Comparison of ENCODE assay signal across 19 cellular contexts in the genomic region with DNA sequence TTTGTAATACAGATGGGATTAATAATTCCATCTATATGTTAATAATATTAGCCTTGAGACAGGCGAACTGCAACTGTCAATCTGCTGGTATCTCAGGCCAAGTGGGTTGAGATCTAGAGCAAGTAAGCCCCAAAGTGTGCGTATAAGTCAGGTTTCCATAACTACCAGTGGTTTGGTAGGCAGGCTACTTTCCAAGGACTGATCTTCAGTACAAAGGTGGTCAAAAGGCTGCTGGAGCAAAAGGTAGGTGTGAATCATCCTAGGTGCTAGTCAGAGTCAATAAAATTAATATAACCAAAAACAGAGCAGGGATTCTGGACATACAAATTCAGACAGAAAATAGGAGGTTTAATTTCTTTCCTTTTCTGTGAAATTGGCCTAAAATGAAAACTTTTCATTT.
"Had no signal": no experiment of that assay in that cellular context is flagged by ENCODE, and none has a peak within 500 bp of the region (broad histone marks: within the 10 kb centered on the region; RNA-seq: fewer than 3 reads in every experiment).

No MANE protein-coding gene starts in this region.

- H3K9me3 ChIP-seq: gastrocnemius medialis, sigmoid colon, testis, upper lobe of right lung had no signal

- H3K27ac ChIP-seq: gastrocnemius medialis, parathyroid adenoma, sigmoid colon, testis had no signal

- H2AFZ ChIP-seq: parathyroid adenoma had no signal

- H3K36me3 ChIP-seq: gastrocnemius medialis, sigmoid colon, upper lobe of right lung had no signal

- DNase-seq: activated CD4-positive, alpha-beta T cell treated with anti-CD3 and anti-CD28 coated beads for 48 hours; activated CD4-positive, CD25-positive, alpha-beta regulatory T cell; activated CD8-positive, alpha-beta T cell treated with anti-CD3 and anti-CD28 coated beads for 36 hours; activated naive CD4-positive, alpha-beta T cell; activated naive CD8-positive, alpha-beta T cell treated with anti-CD3 and anti-CD28 coated beads, Interleukin-2, amount 10 ng/mL, durations not matched to agents 7 days and 5 days; activated T-cell treated with anti-CD3 and anti-CD28 coated beads, Interleukin-2, amount 50 U/mL, for 1 hour; cortex of kidney; gastrocnemius medialis; head of caudate nucleus; left ventricle myocardium superior; natural killer cell; sigmoid colon; stimulated activated CD4-positive, alpha-beta T cell treated with anti-CD3 and anti-CD28 coated beads, Interleukin-4, amount 100 ng/mL, for 4 hours; T1000; testis; upper lobe of right lung had no signal

- H3K27me3 ChIP-seq: gastrocnemius medialis, sigmoid colon, testis, upper lobe of right lung had no signal

- H3K9ac ChIP-seq: parathyroid adenoma had no signal

- ATAC-seq: activated CD8-positive, alpha-beta T cell treated with anti-CD3 and anti-CD28 coated beads for 36 hours; activated T-helper 17 cell treated with anti-CD3 and anti-CD28 coated beads, Interleukin-2, amount 50 U/mL, for 72 hours; gastrocnemius medialis; left ventricle myocardium superior; natural killer cell; stimulated activated memory B cell treated with anti-CD40 and anti-IgM and Interleukin-4, amounts not matched to agents 10 μg/mL and 1 μg/mL and 100 μg/mL, for 72 hours; upper lobe of right lung had no signal

- H3K4me1 ChIP-seq: parathyroid adenoma, testis, upper lobe of right lung had no signal

- H3K79me2 ChIP-seq: parathyroid adenoma had no signal

- H3K4me3 ChIP-seq: gastrocnemius medialis, sigmoid colon, testis, upper lobe of right lung had no signal
